ENCODE assay signal across 8 cellular contexts in genomic region chr10:97640174-97640867, GRCh38. TPM values are rescaled to one million over a fixed set of nuclear protein-coding genes. Genes with fewer than 3 reads are reported as not detected.
DNase-seq lines count a peak whose midpoint lies in the region; ATAC-seq and TF ChIP-seq lines count a peak whose summit lies in the region.

Gene PI4K2A (plus strand): TSS chr10:97640671. CDS start chr10:97640743, 72 bp downstream.

- TF ChIP-seq CTCF in right lobe of liver (IDR thresholded peaks at IDR 0.05) = no peak

- no peaks in the 10 kb centered on the region for H3K36me3 ChIP-seq in CD4-positive, alpha-beta memory T cell (ENCODE audit: insufficient read depth, low read length)
- peaks cover 0 to 6% of the 10 kb centered on the region in 2 donors for H3K36me3 ChIP-seq in duodenal mucosa (ENCODE audit: control insufficient read depth in 1 of 2, insufficient read depth in 2 of 2, low read length in 2 of 2)
- H3K36me3 ChIP-seq in right lobe of liver = peaks cover 0 to 6% (median 0%) of the 10 kb centered on the region in 4 donors

- H3K9me3 Mint-ChIP-seq in CD4-positive, alpha-beta memory T cell = no peaks in the 10 kb centered on the region

- H3K4me3 Mint-ChIP-seq in CD4-positive, alpha-beta memory T cell = peak within 1 kb of the TSS; percentile 94 to 99 (median 97)

- H3K4me1 Mint-ChIP-seq in CD4-positive, alpha-beta memory T cell = peaks cover 17 to 28% (median 21%) of the 10 kb centered on the region in 4 donors

- peak; percentile 98 to 99 (median 98) for DNase-seq in CD4-positive, alpha-beta memory T cell
- DNase-seq in HK-2 (ENCODE audit: unreplicated experiment) = peak; percentile 100
- peak; percentile 95 for DNase-seq in NCI-H82 treated with DMSO at 0.1 percent for 48 hours (lab: John Stamatoyannopoulos, UW; ENCODE audit: unreplicated experiment)
- DNase-seq in activated CD4-positive, alpha-beta T cell treated with anti-CD3 and anti-CD28 coated beads, Interleukin-2, amount 50 U/mL, for 48 hours = peak; percentile 99 to 100
- peak; percentile 99 for DNase-seq in right lobe of liver
- DNase-seq in stimulated activated CD4-positive, alpha-beta T cell treated with anti-CD3 and anti-CD28 coated beads, Interleukin-4, amount 100 ng/mL, for 24 hours = peak; percentile 100

- peak; percentile 96 for TF ChIP-seq POLR2A in right lobe of liver (IDR thresholded peaks at IDR 0.05)

- H3K4me1 ChIP-seq in CD4-positive, alpha-beta memory T cell (ENCODE audit: insufficient read depth, low read length) = peaks cover 15% of the 10 kb centered on the region
- H3K4me1 ChIP-seq in duodenal mucosa (ENCODE audit: control insufficient read depth in 1 of 2, insufficient read depth in 2 of 2, low read length in 2 of 2) (peaks cover 8 to 13% of the 10 kb centered on the region in 2 donors), right lobe of liver (peaks cover 0 to 11% (median 6%) of the 10 kb centered on the region in 4 donors)

- H3K9me3 ChIP-seq in CD4-positive, alpha-beta memory T cell (ENCODE audit: control insufficient read depth in 1 of 2, low read length in 2 of 2) = no peaks in the 10 kb centered on the region
- H3K9me3 ChIP-seq in duodenal mucosa (ENCODE audit: control insufficient read depth in 1 of 2, low read length in 2 of 2) (no peaks in the 10 kb centered on the region), right lobe of liver (no peaks in the 10 kb centered on the region)

- peak within 1 kb of the TSS; percentile 83 to 97 for H3K4me3 ChIP-seq in CD4-positive, alpha-beta memory T cell (ENCODE audit: low read length in 2 of 2)
- H3K4me3 ChIP-seq in duodenal mucosa (ENCODE audit: low read depth in 1 of 2, low read length in 2 of 2) (peak within 1 kb of the TSS; percentile 82 to 95), right lobe of liver (peak within 1 kb of the TSS; percentile 63 to 82 (median 70))

- peak within 1 kb of the TSS; percentile 51 to 91 for H3K9ac ChIP-seq in duodenal mucosa (ENCODE audit: low read depth in 1 of 2, low read length in 2 of 2)

- no peaks in the 10 kb centered on the region for H3K27me3 ChIP-seq in CD4-positive, alpha-beta memory T cell (ENCODE audit: insufficient read depth, low read length)
- H3K27me3 ChIP-seq in duodenal mucosa (ENCODE audit: control insufficient read depth in 1 of 2, insufficient read depth in 2 of 2, low read length in 2 of 2) (no peaks in the 10 kb centered on the region), right lobe of liver (no peaks in the 10 kb centered on the region)

- H3K27ac Mint-ChIP-seq in CD4-positive, alpha-beta memory T cell = peak within 1 kb of the TSS; percentile 84 to 97 (median 91)

- H3K27ac ChIP-seq in CD4-positive, alpha-beta memory T cell (ENCODE audit: low read depth, low read length) = peak within 1 kb of the TSS; percentile 68
- H3K27ac ChIP-seq in duodenal mucosa (ENCODE audit: low read depth, low read length) = peak within 1 kb of the TSS; percentile 62
- peak within 1 kb of the TSS; percentile 61 to 87 (median 77) for H3K27ac ChIP-seq in right lobe of liver

- no peaks in the 10 kb centered on the region for H3K27me3 Mint-ChIP-seq in CD4-positive, alpha-beta memory T cell

- CTCF ChIA-PET in CD4-positive, alpha-beta memory T cell (lab: Charles Lee; ENCODE audit: partially characterized antibody) = interaction anchor here (0.6 to 0.7 kb wide), 3 partner anchors 9 to 210 kb away, joined by 3 read pairs; partner anchors contain the start of gene GOLGA7B

- peaks cover 4 to 17% of the 10 kb centered on the region in 2 donors for H3K36me3 Mint-ChIP-seq in CD4-positive, alpha-beta memory T cell

- intact Hi-C loops in CD4-positive, alpha-beta memory T cell (cut with micrococcal nuclease) = loop anchor here (1.0 to 10.0 kb wide), 4 partner anchors 47 to 1056 kb away; partner anchors contain the start of genes AVPI1, MMS19, RRP12 and TM9SF3
- intact Hi-C loops in right lobe of liver (cut with DNase I) = no loop called here

- ATAC-seq in GM19455 (IDR thresholded peaks at IDR 0.05; ENCODE audit: unreplicated experiment) = peak; percentile 99
- ATAC-seq in right lobe of liver = peak; percentile 95 to 99 (median 98)

- 4% methylated on average over 15 of the region's 54 CpGs for WGBS in right lobe of liver (ENCODE audit: insufficient coverage, low coverage, low lambda C conversion rate, missing lambda C conversion rate)

- POLR2A ChIA-PET in CD4-positive, alpha-beta memory T cell (lab: Charles Lee; ENCODE audit: partially characterized antibody) = interaction anchor here (0.8 to 2.8 kb wide), 6 partner anchors 9 to 321 kb away, joined by 3 to 23 read pairs (median 6); partner anchors contain the start of genes AVPI1, FRAT1, RRP12 and ZFYVE27

RNA-seq across cellular contexts. Expression of gene PI4K2A, which starts in this region (rescaled TPM):
- 1 to 10 TPM; 9.8 to 9.9 TPM for total RNA-seq in CD4-positive, alpha-beta memory T cell
- polyA plus RNA-seq in CD4-positive, alpha-beta memory T cell = 1 to 10 TPM; 8.5 TPM
- 10 to 100 TPM in 3 of 6 experiments, 1 to 10 TPM in 3; 6.2 to 18.1 (median 11.4) TPM for total RNA-seq in right lobe of liver

Comparison
In these comparisons a context has a peak if more than half of its experiments do, and no peak if none do; other contexts are left out.
1. Peak in every context shown above with its lines: DNase-seq, ATAC-seq, H3K4me3 ChIP-seq and H3K27ac ChIP-seq.